Comparison of ENCODE assay signal across 8 cellular contexts in the genomic region with DNA sequence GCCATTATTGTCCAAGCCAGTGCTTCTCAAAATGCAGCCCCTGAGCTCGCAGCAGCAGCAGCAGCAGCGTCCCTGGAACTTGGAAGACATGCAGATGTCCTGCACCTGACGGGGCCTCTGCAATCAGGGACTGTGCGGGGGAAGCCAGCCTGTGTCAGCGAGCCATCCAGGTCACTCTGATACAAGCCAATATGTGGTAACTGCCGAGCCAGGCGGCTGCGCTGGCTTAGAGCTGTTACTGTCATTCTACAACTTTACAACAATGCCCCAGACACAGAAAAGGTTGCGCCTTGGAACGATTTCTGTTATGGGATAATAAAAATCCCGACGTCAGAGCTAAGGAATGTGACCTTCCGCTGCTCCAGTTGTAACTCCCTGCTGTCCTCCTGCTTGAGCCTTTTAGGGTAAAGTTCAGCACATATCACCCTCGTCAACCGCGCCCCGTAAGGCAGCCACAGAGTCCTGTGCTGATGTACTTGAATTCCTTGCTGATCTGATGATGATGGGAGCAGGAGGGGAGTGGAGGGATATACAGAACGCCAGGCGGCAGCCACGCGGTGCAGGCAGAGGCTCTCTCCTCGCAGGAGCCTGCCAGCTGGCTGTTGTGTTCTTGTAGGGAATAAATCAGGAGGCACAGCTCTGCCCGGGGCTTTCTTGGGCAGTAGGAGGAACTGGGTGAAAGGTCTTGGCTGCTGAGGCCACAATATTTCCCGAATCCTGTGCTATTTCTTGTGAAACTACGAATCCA. TPM values are rescaled to one million over a fixed set of nuclear protein-coding genes. Genes with fewer than 3 reads are reported as not detected.
A peak's percentile ranks its signal among the peaks of the same experiment; 100 is the strongest.
DNase-seq lines count a peak whose midpoint lies in the region; ATAC-seq and TF ChIP-seq lines count a peak whose summit lies in the region.

No MANE protein-coding gene starts in this region.

- CTCF ChIA-PET in WTC11 (lab: Charles Lee): interaction anchor here (0.8 to 1.9 kb wide), 6 partner anchors 11 to 322 kb away, joined by 3 to 6 read pairs (median 4); no protein-coding TSS in a partner anchor

- peaks cover 35% of the 10 kb centered on the region for H3K9me3 Mint-ChIP-seq in WTC11

- peaks cover 48% of the 10 kb centered on the region for H3K36me3 Mint-ChIP-seq in WTC11
- H3K36me3 Mint-ChIP-seq in T-helper 17 cell (ENCODE audit: low read depth): no peaks in the 10 kb centered on the region

- TF ChIP-seq CTCF in WTC11 (IDR thresholded peaks at IDR 0.05): no peak
- TF ChIP-seq CTCF in parathyroid adenoma (IDR thresholded peaks at IDR 0.05): peak; percentile 27

- H3K27ac Mint-ChIP-seq in WTC11 (peak overlapping the region; percentile 61; the same call in 1 of the 2 replicates), T-helper 17 cell (no peak overlapping the region)

- no peak overlapping the region for H3K4me3 ChIP-seq in parathyroid adenoma (ENCODE audit: low read depth, low read length)

- H3K9ac ChIP-seq in parathyroid adenoma: no peak overlapping the region

- DNase-seq in HPDE6-E6E7 (ENCODE audit: extremely low spot score) (peak; percentile 43), WTC11 (ENCODE audit: low spot score) (no peak), Right ventricle myocardium superior (peak; percentile 89), MV-4-11 (lab: John Stamatoyannopoulos, UW) (no peak), T-helper 17 cell (no peak)
- DNase-seq in stimulated activated CD4-positive, alpha-beta T cell treated with anti-CD3 and anti-CD28 coated beads, Interleukin-15, amount 100 ng/mL, for 24 hours: no peak

- H3K4me1 Mint-ChIP-seq in WTC11: peaks cover 72% of the 10 kb centered on the region
- peaks cover 6% of the 10 kb centered on the region for H3K4me1 Mint-ChIP-seq in T-helper 17 cell

- H3K4me3 Mint-ChIP-seq in WTC11 (no peak overlapping the region), T-helper 17 cell (no peak overlapping the region)

- ATAC-seq in WTC11: peak; percentile 26
- ATAC-seq in Right ventricle myocardium superior (ENCODE audit: poor library complexity): peak; percentile 89
- ATAC-seq in HG03457 (IDR thresholded peaks at IDR 0.05; ENCODE audit: unreplicated experiment): no peak
- no peak for ATAC-seq in T-helper 17 cell

- no peaks in the 10 kb centered on the region for H3K36me3 ChIP-seq in parathyroid adenoma (ENCODE audit: control insufficient read depth, insufficient read depth, low read length)

- peak overlapping the region; percentile 59 for H3K4me2 ChIP-seq in parathyroid adenoma (ENCODE audit: low read length)

- POLR2A ChIA-PET in WTC11 (lab: Charles Lee): no interaction called here

- H3K27me3 ChIP-seq in parathyroid adenoma (ENCODE audit: control insufficient read depth, insufficient read depth, low read length): no peaks in the 10 kb centered on the region

- H3K27ac ChIP-seq in parathyroid adenoma: peak overlapping the region; percentile 78

- H3K27me3 Mint-ChIP-seq in WTC11 (ENCODE audit: low read depth) (peaks cover 3% of the 10 kb centered on the region), T-helper 17 cell (no peaks in the 10 kb centered on the region)

- intact Hi-C loops in Right ventricle myocardium superior (cut with DNase I): loop anchor here (5.0 kb wide), 1 partner anchor 52 kb away; no protein-coding TSS in a partner anchor

- H3K9me3 ChIP-seq in parathyroid adenoma (ENCODE audit: control insufficient read depth, low read length) (no peaks in the 10 kb centered on the region), T-helper 17 cell (ENCODE audit: control insufficient read depth, low read length, poor library complexity, severe bottlenecking) (peaks cover 4% of the 10 kb centered on the region)

- peaks cover 14% of the 10 kb centered on the region for H3K4me1 ChIP-seq in parathyroid adenoma

- H3K79me2 ChIP-seq in parathyroid adenoma: no peaks in the 10 kb centered on the region

- peak overlapping the region; percentile 73 for H2AFZ ChIP-seq in parathyroid adenoma

TF ChIP-seq in WTC11, 78 proteins besides CTCF, POLR2A, EP300 and RAD21:
- TF ChIP-seq, protein P1, sequence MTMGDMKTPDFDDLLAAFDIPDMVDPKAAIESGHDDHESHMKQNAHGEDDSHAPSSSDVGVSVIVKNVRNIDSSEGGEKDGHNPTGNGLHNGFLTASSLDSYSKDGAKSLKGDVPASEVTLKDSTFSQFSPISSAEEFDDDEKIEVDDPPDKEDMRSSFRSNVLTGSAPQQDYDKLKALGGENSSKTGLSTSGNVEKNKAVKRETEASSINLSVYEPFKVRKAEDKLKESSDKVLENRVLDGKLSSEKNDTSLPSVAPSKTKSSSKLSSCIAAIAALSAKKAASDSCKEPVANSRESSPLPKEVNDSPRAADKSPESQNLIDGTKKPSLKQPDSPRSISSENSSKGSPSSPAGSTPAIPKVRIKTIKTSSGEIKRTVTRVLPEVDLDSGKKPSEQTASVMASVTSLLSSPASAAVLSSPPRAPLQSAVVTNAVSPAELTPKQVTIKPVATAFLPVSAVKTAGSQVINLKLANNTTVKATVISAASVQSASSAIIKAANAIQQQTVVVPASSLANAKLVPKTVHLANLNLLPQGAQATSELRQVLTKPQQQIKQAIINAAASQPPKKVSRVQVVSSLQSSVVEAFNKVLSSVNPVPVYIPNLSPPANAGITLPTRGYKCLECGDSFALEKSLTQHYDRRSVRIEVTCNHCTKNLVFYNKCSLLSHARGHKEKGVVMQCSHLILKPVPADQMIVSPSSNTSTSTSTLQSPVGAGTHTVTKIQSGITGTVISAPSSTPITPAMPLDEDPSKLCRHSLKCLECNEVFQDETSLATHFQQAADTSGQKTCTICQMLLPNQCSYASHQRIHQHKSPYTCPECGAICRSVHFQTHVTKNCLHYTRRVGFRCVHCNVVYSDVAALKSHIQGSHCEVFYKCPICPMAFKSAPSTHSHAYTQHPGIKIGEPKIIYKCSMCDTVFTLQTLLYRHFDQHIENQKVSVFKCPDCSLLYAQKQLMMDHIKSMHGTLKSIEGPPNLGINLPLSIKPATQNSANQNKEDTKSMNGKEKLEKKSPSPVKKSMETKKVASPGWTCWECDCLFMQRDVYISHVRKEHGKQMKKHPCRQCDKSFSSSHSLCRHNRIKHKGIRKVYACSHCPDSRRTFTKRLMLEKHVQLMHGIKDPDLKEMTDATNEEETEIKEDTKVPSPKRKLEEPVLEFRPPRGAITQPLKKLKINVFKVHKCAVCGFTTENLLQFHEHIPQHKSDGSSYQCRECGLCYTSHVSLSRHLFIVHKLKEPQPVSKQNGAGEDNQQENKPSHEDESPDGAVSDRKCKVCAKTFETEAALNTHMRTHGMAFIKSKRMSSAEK (CRISPR knock-in tag; IDR thresholded peaks at IDR 0.05; ENCODE audit: borderline replicate concordance): 0 out of 2 replicates have a peak, but pooled peaks have one; percentile 30
- TF ChIP-seq MYBL2 (CRISPR knock-in tag; IDR thresholded peaks at IDR 0.05) (0 out of 2 replicates have a peak, but pooled peaks have one; percentile 17), ZNF232 (CRISPR knock-in tag; IDR thresholded peaks at IDR 0.05) (no peak), ZNF416 (CRISPR knock-in tag; IDR thresholded peaks at IDR 0.05) (no peak)
- TF ChIP-seq, protein P2, sequence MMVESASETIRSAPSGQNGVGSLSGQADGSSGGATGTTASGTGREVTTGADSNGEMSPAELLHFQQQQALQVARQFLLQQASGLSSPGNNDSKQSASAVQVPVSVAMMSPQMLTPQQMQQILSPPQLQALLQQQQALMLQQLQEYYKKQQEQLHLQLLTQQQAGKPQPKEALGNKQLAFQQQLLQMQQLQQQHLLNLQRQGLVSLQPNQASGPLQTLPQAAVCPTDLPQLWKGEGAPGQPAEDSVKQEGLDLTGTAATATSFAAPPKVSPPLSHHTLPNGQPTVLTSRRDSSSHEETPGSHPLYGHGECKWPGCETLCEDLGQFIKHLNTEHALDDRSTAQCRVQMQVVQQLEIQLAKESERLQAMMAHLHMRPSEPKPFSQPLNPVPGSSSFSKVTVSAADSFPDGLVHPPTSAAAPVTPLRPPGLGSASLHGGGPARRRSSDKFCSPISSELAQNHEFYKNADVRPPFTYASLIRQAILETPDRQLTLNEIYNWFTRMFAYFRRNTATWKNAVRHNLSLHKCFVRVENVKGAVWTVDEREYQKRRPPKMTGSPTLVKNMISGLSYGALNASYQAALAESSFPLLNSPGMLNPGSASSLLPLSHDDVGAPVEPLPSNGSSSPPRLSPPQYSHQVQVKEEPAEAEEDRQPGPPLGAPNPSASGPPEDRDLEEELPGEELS (CRISPR knock-in tag; IDR thresholded peaks at IDR 0.05): 0 out of 2 replicates have a peak, but pooled peaks have one; percentile 32
- TF ChIP-seq, protein P3, sequence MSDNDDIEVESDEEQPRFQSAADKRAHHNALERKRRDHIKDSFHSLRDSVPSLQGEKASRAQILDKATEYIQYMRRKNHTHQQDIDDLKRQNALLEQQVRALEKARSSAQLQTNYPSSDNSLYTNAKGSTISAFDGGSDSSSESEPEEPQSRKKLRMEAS (CRISPR knock-in tag; IDR thresholded peaks at IDR 0.05): peak; percentile 55; the same call in 1 of the 2 replicates

RNA-seq across cellular contexts. Expression of a gene that starts 20.0 kb away (rescaled TPM):
- 1.0 to 1.6 TPM (median 1.5 TPM) in 3 replicates for total RNA-seq in WTC11 (2021)
- 0.43 TPM for total RNA-seq in Right ventricle myocardium superior
- total RNA-seq in T-helper 17 cell: under 1 TPM in 1 of 2 donors, not detected in 1; 0.99 TPM

RNA-seq across cellular contexts. Expression of a gene that starts 50.1 kb away (rescaled TPM):
- total RNA-seq in WTC11 (2021): 24.4 to 32.4 TPM (median 30.7 TPM) in 3 replicates
- total RNA-seq in Right ventricle myocardium superior: 0.48 TPM
- 10 to 100 TPM in 1 of 2 donors, 1 to 10 TPM in 1; 9.7 to 24.4 TPM for total RNA-seq in T-helper 17 cell

RNA-seq across cellular contexts. Expression of a gene that starts 59.8 kb away (rescaled TPM):
- 126 to 133 TPM (median 127 TPM) in 3 replicates for total RNA-seq in WTC11 (2021)
- 119 TPM for total RNA-seq in Right ventricle myocardium superior
- total RNA-seq in T-helper 17 cell: 10 to 100 TPM; 62.5 to 71.1 TPM

Comparison
In these comparisons a context has a peak if more than half of its experiments do, and no peak if none do; other contexts are left out.
1. DNase-seq: peak in HPDE6-E6E7 (single experiment) and Right ventricle myocardium superior (single experiment); none in WTC11 (single experiment), MV-4-11 (single experiment), T-helper 17 cell (0 of 3) and stimulated activated CD4-positive, alpha-beta T cell treated with anti-CD3 and anti-CD28 coated beads, Interleukin-15, amount 100 ng/mL, for 24 hours (single experiment).
2. ATAC-seq: peak in WTC11 (single experiment) and Right ventricle myocardium superior (single experiment); none in HG03457 (single experiment) and T-helper 17 cell (single experiment).